8 cellular contexts compared by ENCODE assay signal in the genomic region with DNA sequence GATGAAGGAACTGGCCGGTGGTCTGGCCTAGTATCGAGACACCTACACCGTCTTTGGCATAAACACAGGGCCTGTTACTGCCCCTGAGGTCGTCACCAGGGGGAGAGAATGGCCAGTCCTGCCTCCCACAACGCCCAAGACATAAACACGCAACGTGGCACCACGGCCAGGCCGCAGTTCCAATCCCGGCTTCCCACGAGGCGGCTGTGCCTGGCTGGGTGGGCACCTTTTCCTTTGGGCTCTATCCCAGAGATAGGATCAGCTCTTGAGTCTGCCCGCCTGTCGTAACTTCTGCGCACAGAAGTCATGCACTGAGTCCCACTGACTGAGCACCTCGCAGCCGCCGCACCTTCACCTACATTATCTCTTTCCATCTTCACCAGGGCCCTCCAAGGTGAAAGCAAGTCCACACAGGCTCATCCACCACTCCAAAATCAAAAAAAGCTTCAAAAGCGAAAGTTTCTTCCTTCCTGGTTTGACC. TPM values are rescaled to one million over a fixed set of nuclear protein-coding genes. Genes with fewer than 3 reads are reported as not detected.
DNase-seq lines count a peak whose midpoint lies in the region; ATAC-seq and TF ChIP-seq lines count a peak whose summit lies in the region.

No MANE protein-coding gene starts in this region.

- TF ChIP-seq POLR2A in esophagus squamous epithelium (IDR thresholded peaks at IDR 0.05) = no peak

- POLR2A ChIA-PET in RWPE1 (lab: Yijun Ruan, JAX; ENCODE audit: low non-redundant PET) = no interaction called here

- peaks cover 57% of the 10 kb centered on the region for H3K79me2 ChIP-seq in DOHH2 (ENCODE audit: control insufficient read depth, low read length)
- peaks cover 35% of the 10 kb centered on the region for H3K79me2 ChIP-seq in trophoblast cell (ENCODE audit: control insufficient read depth, insufficient read depth, low read length, poor library complexity)

- H3K4me2 ChIP-seq in DOHH2 (ENCODE audit: low read length) (peak overlapping the region; percentile 71), trophoblast cell (ENCODE audit: low read length) (peak overlapping the region; percentile 59)

- 26 to 32% methylated on average over 3 to 16 of the region's 19 CpGs for WGBS in esophagus squamous epithelium, 2 donors
- WGBS in trophoblast cell (ENCODE audit: extremely low coverage, insufficient coverage, insufficient read length) = no CpG with 5 or more reads among the region's 19 CpGs

- no peak overlapping the region for H3K27ac ChIP-seq in DOHH2 (ENCODE audit: low read depth, low read length)
- H3K27ac ChIP-seq in RWPE1 = peak overlapping the region; percentile 83
- peak overlapping the region; percentile 84 to 90 (median 88) for H3K27ac ChIP-seq in esophagus squamous epithelium
- H3K27ac ChIP-seq in trophoblast cell (ENCODE audit: low read depth, low read length) = no peak overlapping the region

- H3K14ac ChIP-seq in trophoblast cell (ENCODE audit: low read length) = peak overlapping the region; percentile 2

- TF ChIP-seq CTCF in DOHH2 (IDR thresholded peaks at IDR 0.05; ENCODE audit: low read depth, low read length, poor library complexity, severe bottlenecking) (no peak), RWPE1 (conservative IDR thresholded peaks at IDR 0.05; ENCODE audit: low read depth) (no peak), esophagus squamous epithelium (IDR thresholded peaks at IDR 0.05) (no peak)

- H4K20me1 ChIP-seq in DOHH2 (ENCODE audit: control insufficient read depth, insufficient read depth, low read depth, low read length) = 0 out of 2 replicates have a peak, but pooled peaks cover 4% of the 10 kb centered on the region

- H3K9ac ChIP-seq in trophoblast cell (ENCODE audit: low read length) = no peak overlapping the region

- CTCF ChIA-PET in RWPE1 (lab: Yijun Ruan, JAX) = interaction anchor here (0.6 kb wide), 2 partner anchors 11 to 41 kb away, joined by 3 read pairs; no protein-coding TSS in a partner anchor

- no peak for ATAC-seq in GM19452 (IDR thresholded peaks at IDR 0.05; ENCODE audit: unreplicated experiment)

- peaks cover 45% of the 10 kb centered on the region for H3K36me3 ChIP-seq in DOHH2 (ENCODE audit: control insufficient read depth, low read length)
- peaks cover 0 to 6% (median 0%) of the 10 kb centered on the region in 3 donors for H3K36me3 ChIP-seq in esophagus squamous epithelium
- peaks cover 14 to 15% of the 10 kb centered on the region in 2 experiments for H3K36me3 ChIP-seq in trophoblast cell (ENCODE audit: control insufficient read depth in 1 of 2, insufficient read depth in 2 of 2, low read length in 2 of 2)

- no peak overlapping the region for H3K23ac ChIP-seq in trophoblast cell (ENCODE audit: low read length)

- H2BK12ac ChIP-seq in trophoblast cell (ENCODE audit: low read length) = no peak overlapping the region

- no peak overlapping the region for H4K12ac ChIP-seq in trophoblast cell (ENCODE audit: low read depth, low read length)

- peak overlapping the region; percentile 21 for H2AK5ac ChIP-seq in trophoblast cell (ENCODE audit: low read length)

- H3K9me3 ChIP-seq in DOHH2 (ENCODE audit: control insufficient read depth, insufficient read depth, low read length) (peaks cover 3% of the 10 kb centered on the region; the same call in 1 of the 2 replicates), esophagus squamous epithelium (no peaks in the 10 kb centered on the region), trophoblast cell (ENCODE audit: insufficient read depth, low read depth, low read length) (peaks cover 6% of the 10 kb centered on the region)

- H3K4me1 ChIP-seq in DOHH2 (ENCODE audit: control insufficient read depth, low read length) (peaks cover 24% of the 10 kb centered on the region), esophagus squamous epithelium (peaks cover 18 to 50% (median 31%) of the 10 kb centered on the region in 3 donors), trophoblast cell (ENCODE audit: control insufficient read depth in 1 of 2, insufficient read depth in 2 of 2, low read length in 2 of 2) (peaks cover 22 to 30% of the 10 kb centered on the region in 2 experiments)

- intact Hi-C loops in esophagus squamous epithelium (cut with DNase I) = no loop called here

- H3K27me3 ChIP-seq in DOHH2 (ENCODE audit: control insufficient read depth, low read length) = no peaks in the 10 kb centered on the region
- H3K27me3 ChIP-seq in esophagus squamous epithelium = peaks cover 0 to 24% (median 0%) of the 10 kb centered on the region in 4 donors
- H3K27me3 ChIP-seq in trophoblast cell (ENCODE audit: insufficient read depth, low read length) = no peaks in the 10 kb centered on the region

- no peaks in the 10 kb centered on the region for H3K9me2 ChIP-seq in DOHH2 (replicated peaks; ENCODE audit: control insufficient read depth, low read length)

- peak overlapping the region; percentile 1 for H4K91ac ChIP-seq in trophoblast cell (ENCODE audit: low read depth, low read length)

- H3K4me3 ChIP-seq in DOHH2 (ENCODE audit: low read length) (peak overlapping the region; percentile 67), esophagus squamous epithelium (peak overlapping the region; percentile 69 to 98 (median 85)), trophoblast cell (ENCODE audit: low read depth, low read length) (peak overlapping the region; percentile 46)

- peak; percentile 41 for DNase-seq in RWPE1 (ENCODE audit: low spot score)
- no peak for DNase-seq in esophagus squamous epithelium (lab: John Stamatoyannopoulos, UW)
- DNase-seq in trophoblast cell = peak in 1 of 2 donors; percentile 48
- DNase-seq in stimulated activated CD4-positive, alpha-beta T cell treated with anti-CD3 and anti-CD28 coated beads, Interleukin-4, amount 100 ng/mL, for 4 hours = no peak
- DNase-seq in central memory CD4-positive, alpha-beta T cell = no peak
- DNase-seq in cortex of kidney (lab: John Stamatoyannopoulos, UW) = no peak

- no peak overlapping the region for H2BK5ac ChIP-seq in trophoblast cell (ENCODE audit: low read depth, low read length, poor library complexity)

- H3F3A ChIP-seq in DOHH2 (ENCODE audit: control insufficient read depth, insufficient read depth) = 0 out of 2 replicates have a peak, but pooled peaks cover 2% of the 10 kb centered on the region

- no peak overlapping the region for H3K18ac ChIP-seq in trophoblast cell (ENCODE audit: low read length)

- H4K8ac ChIP-seq in trophoblast cell (ENCODE audit: low read depth, low read length) = no peak overlapping the region

- no peak overlapping the region for H2BK120ac ChIP-seq in trophoblast cell (ENCODE audit: insufficient read depth, low read length, poor library complexity)

- peaks cover 3% of the 10 kb centered on the region for H3K79me1 ChIP-seq in trophoblast cell (ENCODE audit: low read length)

- no peak overlapping the region for H2AFZ ChIP-seq in trophoblast cell (ENCODE audit: insufficient read depth, low read length, poor library complexity)

- peak overlapping the region; percentile 86 for H3K4ac ChIP-seq in trophoblast cell (ENCODE audit: low read depth, low read length)

RNA-seq across cellular contexts. Expression of a gene that starts 1.1 kb away (rescaled TPM):
- total RNA-seq in esophagus squamous epithelium = 10 to 100 TPM; 11.7 to 31.5 (median 14.9) TPM
- 38.2 and 39.1 TPM in 2 replicates for polyA plus RNA-seq in trophoblast cell (2013)

RNA-seq across cellular contexts. Expression of a gene that starts 52.3 kb away (rescaled TPM):
- total RNA-seq in esophagus squamous epithelium = 10 to 100 TPM; 12.1 to 82.5 (median 36.8) TPM
- polyA plus RNA-seq in trophoblast cell (2013) = 6.2 and 6.9 TPM in 2 replicates

Comparison
In these comparisons a context has a peak if more than half of its experiments do, and no peak if none do; other contexts are left out.
1. H3K27ac ChIP-seq: peak in RWPE1 (single experiment) and esophagus squamous epithelium (4 of 4); none in DOHH2 (single experiment) and trophoblast cell (single experiment).
2. Peak in every context shown above with its lines, with median percentiles within 50 percentile points of each other: H3K4me3 ChIP-seq.